Comparison of ENCODE assay signal across 23 cellular contexts in genomic region chr10:101056365-101057151, GRCh38. TPM values are rescaled to one million over a fixed set of nuclear protein-coding genes. Genes with fewer than 3 reads are reported as not detected.
"Had no signal": no experiment of that assay in that cellular context is flagged by ENCODE, and none has a peak within 500 bp of the region (broad histone marks: within the 10 kb centered on the region; RNA-seq: fewer than 3 reads in every experiment).

No MANE protein-coding gene starts in this region.

- ATAC-seq: foreskin keratinocyte; heart right ventricle; left lung; lower lobe of right lung; mucosa of descending colon; natural killer cell treated with Interleukin-12 subunit alpha and Interleukin-12 subunit beta and Interleukin-15 and Interleukin-18, amount 100 ng/mL, for 72 hours; right cardiac atrium; stimulated activated naive CD8-positive, alpha-beta T cell treated with anti-CD3 and anti-CD28 coated beads, Interleukin-15, Interleukin-2, amounts not matched to agents 100 U/mL and 50 U/mL, for 24 hours; T-helper 17 cell had no signal

- H3K4me3 Mint-ChIP-seq: activated naive CD4-positive, alpha-beta T cell treated with anti-CD3 and anti-CD28 coated beads for 36 hours; activated naive CD8-positive, alpha-beta T cell treated with anti-CD3 and anti-CD28 coated beads, Interleukin-2, amount 10 ng/mL, durations not matched to agents 7 days and 5 days; natural killer cell treated with Interleukin-12 subunit alpha and Interleukin-12 subunit beta and Interleukin-15 and Interleukin-18, amount 100 ng/mL, for 72 hours; T-helper 17 cell had no signal

- H3K27ac Mint-ChIP-seq: activated naive CD4-positive, alpha-beta T cell treated with anti-CD3 and anti-CD28 coated beads for 36 hours; activated naive CD8-positive, alpha-beta T cell treated with anti-CD3 and anti-CD28 coated beads, Interleukin-2, amount 10 ng/mL, durations not matched to agents 7 days and 5 days; natural killer cell treated with Interleukin-12 subunit alpha and Interleukin-12 subunit beta and Interleukin-15 and Interleukin-18, amount 100 ng/mL, for 72 hours; T-helper 17 cell had no signal

- H3K27me3 Mint-ChIP-seq: activated naive CD8-positive, alpha-beta T cell treated with anti-CD3 and anti-CD28 coated beads, Interleukin-2, amount 10 ng/mL, durations not matched to agents 7 days and 5 days; natural killer cell treated with Interleukin-12 subunit alpha and Interleukin-12 subunit beta and Interleukin-15 and Interleukin-18, amount 100 ng/mL, for 72 hours; T-helper 17 cell had no signal

- H3K4me3 ChIP-seq: esophagus muscularis mucosa, heart right ventricle, left lung, lower lobe of right lung, mucosa of descending colon, spleen, testis, transverse colon had no signal

- FAIRE-seq: endothelial cell of umbilical vein had no signal

- H3K9me3 Mint-ChIP-seq: activated naive CD4-positive, alpha-beta T cell treated with anti-CD3 and anti-CD28 coated beads for 36 hours; activated naive CD8-positive, alpha-beta T cell treated with anti-CD3 and anti-CD28 coated beads, Interleukin-2, amount 10 ng/mL, durations not matched to agents 7 days and 5 days; natural killer cell treated with Interleukin-12 subunit alpha and Interleukin-12 subunit beta and Interleukin-15 and Interleukin-18, amount 100 ng/mL, for 72 hours had no signal

- H3K27ac ChIP-seq: esophagus muscularis mucosa, foreskin keratinocyte, heart right ventricle, left lung, lower lobe of right lung, spleen, testis, transverse colon, VCaP had no signal

- DNase-seq: activated CD4-positive, alpha-beta T cell treated with anti-CD3 and anti-CD28 coated beads for 48 hours; activated CD4-positive, alpha-beta T cell treated with anti-CD3 and anti-CD28 coated beads, Interleukin-2, amount 50 U/mL, for 48 hours; activated CD8-positive, alpha-beta memory T cell treated with anti-CD3 and anti-CD28 coated beads for 24 hours; activated effector memory CD4-positive, alpha-beta T cell treated with Interleukin-2 at 50 U/mL for 16 hours; activated naive CD4-positive, alpha-beta T cell treated with anti-CD3 and anti-CD28 coated beads for 36 hours; activated naive CD8-positive, alpha-beta T cell treated with anti-CD3 and anti-CD28 coated beads, Interleukin-2, amount 10 ng/mL, durations not matched to agents 7 days and 5 days; central memory CD4-positive, alpha-beta T cell; foreskin keratinocyte; heart right ventricle; left lung; lower lobe of right lung; mesenchymal stem cell; mucosa of descending colon; right cardiac atrium; spleen; stimulated activated naive CD8-positive, alpha-beta T cell treated with anti-CD3 and anti-CD28 coated beads, Interleukin-15, Interleukin-2, amounts not matched to agents 100 U/mL and 50 U/mL, for 24 hours; T-helper 17 cell; testis; transverse colon had no signal

- H3K36me3 Mint-ChIP-seq: natural killer cell treated with Interleukin-12 subunit alpha and Interleukin-12 subunit beta and Interleukin-15 and Interleukin-18, amount 100 ng/mL, for 72 hours had no signal

- H3K9me3 ChIP-seq: esophagus muscularis mucosa, heart right ventricle, left lung, lower lobe of right lung, mucosa of descending colon, spleen, testis, transverse colon had no signal

- H3K27me3 ChIP-seq: foreskin keratinocyte, testis, transverse colon had no signal

- H3K36me3 ChIP-seq: esophagus muscularis mucosa, heart right ventricle, left lung, lower lobe of right lung, spleen, transverse colon had no signal

RNA-seq across cellular contexts. Expression of gene KAZALD1, which starts 5.2 kb away (rescaled TPM):
- total RNA-seq: activated naive CD8-positive, alpha-beta T cell treated with anti-CD3 and anti-CD28 coated beads, Interleukin-2, amount 10 ng/mL, durations not matched to agents 7 days and 5 days; T-helper 17 cell had no signal
